ENCODE assay signal across 4 cellular contexts in the genomic region with DNA sequence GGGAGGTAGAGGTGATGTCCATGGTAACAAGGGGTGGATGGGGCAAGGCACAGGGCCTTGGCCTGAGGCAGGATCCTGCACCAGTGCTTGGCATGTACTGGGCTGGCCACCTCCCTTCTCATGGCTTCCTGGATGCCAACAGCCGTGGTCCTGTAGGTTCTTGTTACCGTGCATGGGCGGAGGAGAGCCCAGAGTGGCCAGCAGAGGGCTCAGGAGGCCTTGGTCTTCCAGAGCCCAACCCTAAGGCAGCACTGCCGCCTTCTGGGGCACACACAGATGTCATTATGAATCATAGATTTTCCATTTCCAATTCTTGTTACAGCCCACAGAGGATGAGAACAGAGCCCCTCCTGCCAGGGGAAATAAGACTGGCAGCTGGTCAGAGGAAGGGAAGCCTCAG.
A peak's percentile ranks its signal among the peaks of the same experiment; 100 is the strongest.
DNase-seq lines count a peak whose midpoint lies in the region; ATAC-seq, FAIRE-seq and TF ChIP-seq lines count a peak whose summit lies in the region.
"Not testable (repeated sequence)": the region's sequence is repeated elsewhere in the genome, so short reads cannot be mapped to it uniquely, and the experiment has no call there.

No MANE protein-coding gene starts in this region.

- H4K20me1 ChIP-seq in HepG2 (ENCODE audit: insufficient read depth, low read length), result not testable (repeated sequence)

- intact Hi-C loops in Panc1 (cut with micrococcal nuclease; ENCODE audit: unreplicated experiment); HepG2 (cut with micrococcal nuclease; ENCODE audit: unreplicated experiment): not testable (repeated sequence)

- BruUV-seq in Panc1 (replicated peaks; lab: Mats Ljungman, UMichigan); HepG2 (replicated peaks; lab: Mats Ljungman, UMichigan): not testable (repeated sequence)

- H3K36me3 ChIP-seq in Panc1 (ENCODE audit: control insufficient read depth, insufficient read depth, low read length); RWPE2 (ENCODE audit: low read depth); HepG2 (replicated peaks in 1 of 2; ENCODE audit: control insufficient read depth in 1 of 2, insufficient read depth in 2 of 2, low read length in 2 of 2): not testable (repeated sequence)

- TF ChIP-seq CTCF in Panc1 (IDR thresholded peaks at IDR 0.05); RWPE2 (IDR thresholded peaks at IDR 0.05; ENCODE audit: poor library complexity, severe bottlenecking); HepG2 (CRISPR knock-in tag; IDR thresholded peaks at IDR 0.05): not testable (repeated sequence)

- in situ Hi-C loops in Panc1 (cut with HindIII; ENCODE audit: low pct_unique_long_range_greater_than_20kb, low sequenced_read_pairs); HepG2 (cut with HindIII; ENCODE audit: extremely low pct_ligation_motif_present, low pct_unique_long_range_greater_than_20kb): not testable (repeated sequence)

- not testable (repeated sequence) for H3K4me2 ChIP-seq in HepG2 (ENCODE audit: low read depth, low read length)

- TF ChIP-seq POLR2A in HepG2 (IDR thresholded peaks at IDR 0.05; ENCODE audit: insufficient read depth in 1 of 2, low read depth in 2 of 2, low read length in 2 of 2), result not testable (repeated sequence)

- not testable (repeated sequence) for H3K27ac ChIP-seq in Panc1 (ENCODE audit: low read length); RWPE2 (ENCODE audit: poor library complexity, severe bottlenecking); HepG2 (ENCODE audit: extremely low read length, insufficient read depth, low read length)

- not testable (repeated sequence) for H3K79me2 ChIP-seq in HepG2 (ENCODE audit: insufficient read depth, low read length)

- H3K4me3 ChIP-seq in Panc1 (ENCODE audit: low read depth in 2 of 2, low read length in 2 of 2); RWPE2 (ENCODE audit: severe bottlenecking); HepG2 (replicated peaks in 1 of 3; ENCODE audit: insufficient read depth in 1 of 3, low read depth in 2 of 3, low read length in 3 of 3): not testable (repeated sequence)

- DNase-seq in Panc1 (ENCODE audit: low read depth, low spot score); RWPE2 (ENCODE audit: low spot score); HepG2 (ENCODE audit: low spot score): not testable (repeated sequence)

- not testable (repeated sequence) for H3K9ac ChIP-seq in HepG2 (ENCODE audit: insufficient read depth, low read depth, low read length)

- POLR2A ChIA-PET in Panc1 (lab: Charles Lee); HepG2 (lab: Yijun Ruan, JAX): not testable (repeated sequence)

- WGBS in HepG2 (ENCODE audit: low lambda C conversion rate), result no CpG with 5 or more reads among the region's 4 CpGs

- not testable (repeated sequence) for FAIRE-seq in HepG2 (lab: Jason Lieb, UNC)

- not testable (repeated sequence) for H3K27me3 ChIP-seq in Panc1 (ENCODE audit: control insufficient read depth, insufficient read depth, low read length); RWPE2 (ENCODE audit: insufficient read depth, poor library complexity, severe bottlenecking); HepG2 (ENCODE audit: control insufficient read depth in 1 of 2, insufficient read depth in 2 of 2, low read length in 2 of 2)

- not testable (repeated sequence) for H3K9me3 ChIP-seq in Panc1 (ENCODE audit: control insufficient read depth, insufficient read depth, low read depth, low read length); RWPE2 (ENCODE audit: severe bottlenecking); HepG2 (ENCODE audit: low read length)

- H3K4me1 ChIP-seq in Panc1 (ENCODE audit: control insufficient read depth, insufficient read depth, low read length); RWPE2 (ENCODE audit: insufficient read depth, poor library complexity, severe bottlenecking); HepG2 (ENCODE audit: insufficient read depth, low read length): not testable (repeated sequence)

- ATAC-seq in Panc1 (peak; percentile 82), RWPE2 (ENCODE audit: low read depth) (peak; percentile 58; the same call in 2 of the 3 replicates), SK-N-SH treated with all-trans-retinoic acid at 6 μM for 48 hours (peak; percentile 84), HepG2 (peak; percentile 94)

- CTCF ChIA-PET in Panc1 (lab: Charles Lee); HepG2 (lab: Yijun Ruan, JAX; ENCODE audit: low intra/inter-chr PET ratio, low total read pairs): not testable (repeated sequence)

- not testable (repeated sequence) for H2AFZ ChIP-seq in HepG2 (ENCODE audit: low read length)

- TF ChIP-seq RAD21 in HepG2 (CRISPR knock-in tag; IDR thresholded peaks at IDR 0.05), result not testable (repeated sequence)

- not testable (repeated sequence) for TF ChIP-seq EP300 in HepG2 (IDR thresholded peaks at IDR 0.05; ENCODE audit: low read depth in 2 of 2, low read length in 2 of 2); HepG2 (CRISPR knock-in tag; IDR thresholded peaks at IDR 0.05; ENCODE audit: borderline replicate concordance)
